ENCODE assay signal across 8 cellular contexts in the genomic region with DNA sequence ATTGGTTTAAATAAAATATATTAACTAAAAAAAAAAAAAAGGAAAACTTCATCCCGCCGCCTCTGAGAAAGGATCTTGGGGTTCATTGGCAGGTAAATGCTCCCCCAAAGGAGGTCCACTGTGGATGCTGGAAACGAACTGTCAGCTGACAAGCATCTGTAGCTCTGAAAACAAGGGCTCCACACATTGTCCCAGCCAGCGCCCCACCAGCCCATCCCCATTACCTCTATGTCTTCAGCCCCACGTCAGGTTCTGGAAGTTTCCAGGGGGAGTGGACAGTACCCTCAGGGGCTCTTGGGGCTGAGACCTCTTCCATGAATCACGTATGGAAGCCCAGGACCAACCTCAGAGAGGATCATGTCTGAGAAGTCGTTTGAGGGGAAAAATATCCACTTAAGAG.
DNase-seq lines count a peak whose midpoint lies in the region; ATAC-seq, FAIRE-seq and TF ChIP-seq lines count a peak whose summit lies in the region.

No MANE protein-coding gene starts in this region.

- H3K36me3 Mint-ChIP-seq in CD4-positive, alpha-beta T cell (ENCODE audit: low read depth) = no peaks in the 10 kb centered on the region
- H3K36me3 Mint-ChIP-seq in T-cell = no peaks in the 10 kb centered on the region

- no peaks in the 10 kb centered on the region for H3K27me3 Mint-ChIP-seq in CD4-positive, alpha-beta T cell
- H3K27me3 Mint-ChIP-seq in T-cell = no peaks in the 10 kb centered on the region

- H3K4me1 Mint-ChIP-seq in CD4-positive, alpha-beta T cell (ENCODE audit: low read depth) = peaks cover 34% of the 10 kb centered on the region
- peaks cover 6 to 39% (median 26%) of the 10 kb centered on the region in 3 donors for H3K4me1 Mint-ChIP-seq in T-cell

- H3K79me2 ChIP-seq in fibroblast of lung (ENCODE audit: control insufficient read depth, insufficient read depth, low read length) = peaks cover 50% of the 10 kb centered on the region

- no peak overlapping the region for H2AFZ ChIP-seq in fibroblast of lung (ENCODE audit: low read length)

- H3K4me3 ChIP-seq in fibroblast of lung (replicated peaks in 1 of 4; ENCODE audit: control extremely low read depth in 1 of 4, insufficient read depth in 1 of 4, low read depth in 3 of 4, low read length in 4 of 4) = peak overlapping the region; percentile 49 to 84 (median 56)
- H3K4me3 ChIP-seq in pancreas = peak overlapping the region in 3 of 4 donors; percentile 65 to 74 (median 72)

- H3K9me3 ChIP-seq in CD4-positive, alpha-beta T cell (ENCODE audit: control insufficient read depth, low read length) = no peaks in the 10 kb centered on the region
- H3K9me3 ChIP-seq in fibroblast of lung (ENCODE audit: control insufficient read depth, insufficient read depth, low read depth, low read length) = no peaks in the 10 kb centered on the region
- no peaks in the 10 kb centered on the region for H3K9me3 ChIP-seq in pancreas

- peaks cover 23% of the 10 kb centered on the region for H3K4me1 ChIP-seq in fibroblast of lung (ENCODE audit: control insufficient read depth, extremely low read depth, insufficient read depth, low read length)
- peaks cover 51 to 71% (median 54%) of the 10 kb centered on the region in 3 donors for H3K4me1 ChIP-seq in pancreas

- peak overlapping the region; percentile 92 for H3K4me3 Mint-ChIP-seq in CD4-positive, alpha-beta T cell
- peak overlapping the region; percentile 79 to 85 (median 82) for H3K4me3 Mint-ChIP-seq in T-cell

- POLR2A ChIA-PET in CD4-positive, alpha-beta T cell (lab: Charles Lee) = interaction anchor here (2.1 to 3.9 kb wide), 4 partner anchors 7 to 30 kb away, joined by 17 to 47 read pairs (median 27); no protein-coding TSS in a partner anchor
- POLR2A ChIA-PET in T-cell (lab: Charles Lee) = interaction anchor here in 1 of 2 donors (0.6 kb wide), 1 partner anchor 10 kb away, joined by 9 read pairs; no protein-coding TSS in a partner anchor

- peak overlapping the region; percentile 87 for H3K4me2 ChIP-seq in fibroblast of lung (ENCODE audit: extremely low read depth, insufficient read depth, low read length)

- FAIRE-seq in pancreas (lab: Jason Lieb, UNC) = no peak

- no peaks in the 10 kb centered on the region for H3K9me3 Mint-ChIP-seq in CD4-positive, alpha-beta T cell
- no peaks in the 10 kb centered on the region for H3K9me3 Mint-ChIP-seq in T-cell

- ATAC-seq in CD4-positive, alpha-beta T cell (ENCODE audit: poor library complexity) = no peak
- ATAC-seq in T-cell (replicated peaks in 1 of 4) = no peak
- no peak for ATAC-seq in pancreas
- no peak for ATAC-seq in HG03108 (IDR thresholded peaks at IDR 0.05; ENCODE audit: unreplicated experiment)

- WGBS in pancreas, 2 donors = 60 to 75% methylated on average over 7 of the region's 7 CpGs

- H3K27ac Mint-ChIP-seq in CD4-positive, alpha-beta T cell = peak overlapping the region; percentile 90
- peak overlapping the region; percentile 93 to 94 for H3K27ac Mint-ChIP-seq in T-cell

- no peaks in the 10 kb centered on the region for H4K20me1 ChIP-seq in fibroblast of lung (ENCODE audit: control insufficient read depth, extremely low read depth, insufficient read depth, low read length)

- CTCF ChIA-PET in CD4-positive, alpha-beta T cell (lab: Charles Lee) = interaction anchor here (1.1 to 1.7 kb wide), 3 partner anchors 37 to 108 kb away, joined by 3 to 11 read pairs (median 6); no protein-coding TSS in a partner anchor
- CTCF ChIA-PET in T-cell (lab: Charles Lee) = no interaction called here

- DNase-seq in CD4-positive, alpha-beta T cell = no peak
- peak in 1 of 34 experiments; percentile 8 for DNase-seq in T-cell
- no peak for DNase-seq in fibroblast of lung (ENCODE audit: low read depth in 2 of 2)
- DNase-seq in pancreas = peak in 1 of 6 donors; percentile 20
- no peak for DNase-seq in LoVo (ENCODE audit: low spot score)
- DNase-seq in DMS153 (lab: John Stamatoyannopoulos, UW) = no peak
- DNase-seq in activated gamma-delta T cell (lab: John Stamatoyannopoulos, UW) = no peak

- no peak for TF ChIP-seq CTCF in CD4-positive, alpha-beta T cell (IDR thresholded peaks at IDR 0.05)
- TF ChIP-seq CTCF in fibroblast of lung (conservative IDR thresholded peaks at IDR 0.05 in 1 of 2, IDR thresholded peaks at IDR 0.05 in 1 of 2; ENCODE audit: low read depth in 1 of 2, low read length in 2 of 2) (no peak), pancreas (IDR thresholded peaks at IDR 0.05) (no peak)

- H3K27me3 ChIP-seq in CD4-positive, alpha-beta T cell (ENCODE audit: control insufficient read depth, insufficient read depth, low read length) = no peaks in the 10 kb centered on the region
- H3K27me3 ChIP-seq in fibroblast of lung (ENCODE audit: control insufficient read depth, insufficient read depth, low read length) = no peaks in the 10 kb centered on the region
- H3K27me3 ChIP-seq in pancreas = no peaks in the 10 kb centered on the region

- H3K9ac ChIP-seq in fibroblast of lung (ENCODE audit: insufficient read depth, low read length) = no peak overlapping the region

- H3K27ac ChIP-seq in CD4-positive, alpha-beta T cell (ENCODE audit: low read depth, low read length) = no peak overlapping the region
- H3K27ac ChIP-seq in fibroblast of lung (ENCODE audit: insufficient read depth, low read length) (peak overlapping the region; percentile 86), pancreas (peak overlapping the region; percentile 85 to 98 (median 94))

- H3K36me3 ChIP-seq in fibroblast of lung (ENCODE audit: control insufficient read depth, insufficient read depth, low read length) (peaks cover 3% of the 10 kb centered on the region), pancreas (no peaks in the 10 kb centered on the region)

- intact Hi-C loops in CD4-positive, alpha-beta T cell (cut with DNase I, micrococcal nuclease) = no loop called here
- intact Hi-C loops in pancreas (cut with DNase I) = no loop called here
